ENCODE assay signal across 11 cellular contexts in genomic region chr13:45582533-45583076, GRCh38. TPM values are rescaled to one million over a fixed set of nuclear protein-coding genes. Genes with fewer than 3 reads are reported as not detected.
"Had no signal": no experiment of that assay in that cellular context is flagged by ENCODE, and none has a peak within 500 bp of the region (broad histone marks: within the 10 kb centered on the region; RNA-seq: fewer than 3 reads in every experiment).

No MANE protein-coding gene starts in this region.

- ATAC-seq: GM23338 had no signal

- FAIRE-seq: H1, H54 had no signal

- DNase-seq: H9, HCEC 1CT, HFFc6, IMR-90, KBM-7 had no signal

- H2AFZ ChIP-seq: GM23338 had no signal

- H3K4me3 ChIP-seq: GM23338 had no signal

- H3K4me2 ChIP-seq: GM23338, KMS-11 had no signal

- H3K27ac ChIP-seq: HL-60, KMS-11 had no signal

- H3K9ac ChIP-seq: KMS-11 had no signal

RNA-seq across cellular contexts. Expression of gene ERICH6B, which starts 32.9 kb away (rescaled TPM):
- total RNA-seq: GM23338, H1, H9, HFFc6, HT1080, IMR-90 had no signal
- polyA plus RNA-seq: GM23338, H1, IMR-90 had no signal
